Comparison of ENCODE assay signal across 8 cellular contexts in the genomic region with DNA sequence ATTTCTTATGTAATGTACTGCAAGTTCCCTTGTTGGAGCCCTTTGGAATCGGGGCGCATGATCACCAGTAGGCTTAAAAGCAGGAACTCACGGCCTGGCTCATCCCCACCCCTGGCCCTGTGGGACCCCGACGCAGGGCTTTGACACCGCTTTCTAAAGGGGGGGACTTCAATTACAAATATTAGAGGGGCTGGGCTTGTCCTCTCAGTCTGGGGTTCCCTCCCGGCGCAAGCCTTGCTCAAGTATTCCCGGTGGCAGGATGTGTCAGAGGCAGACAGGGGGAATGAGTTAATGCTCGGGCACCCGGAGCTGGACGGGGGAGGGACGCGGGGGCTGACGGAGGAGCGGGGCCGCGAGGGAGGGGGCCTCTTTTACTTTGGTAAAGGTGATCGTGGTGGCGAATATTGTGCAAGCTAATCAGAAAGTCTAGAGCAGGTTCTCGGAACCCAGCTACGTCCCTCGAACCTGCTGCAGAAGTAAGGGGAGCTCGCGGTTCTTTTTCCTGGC. TPM values are rescaled to one million over a fixed set of nuclear protein-coding genes. Genes with fewer than 3 reads are reported as not detected.
DNase-seq lines count a peak whose midpoint lies in the region; ATAC-seq, FAIRE-seq and TF ChIP-seq lines count a peak whose summit lies in the region.

No MANE protein-coding gene starts in this region.

- TF ChIP-seq EP300 in suprapubic skin (IDR thresholded peaks at IDR 0.05), result no peak

- peak overlapping the region; percentile 29 for H3K4me3 ChIP-seq in bronchial epithelial cell (ENCODE audit: low read depth, low read length)
- H3K4me3 ChIP-seq in suprapubic skin, result peak overlapping the region; percentile 58

- DNase-seq in AG08395 (ENCODE audit: low spot score) (peak; percentile 11), HPDE6-E6E7 (ENCODE audit: extremely low spot score) (peak; percentile 22), bronchial epithelial cell (ENCODE audit: low read depth) (peak; percentile 23), left kidney (ENCODE audit: low read depth, low spot score) (peak; percentile 62), suprapubic skin (ENCODE audit: low spot score in 2 of 2) (peak in 1 of 2 donors; percentile 73), COLO668 (lab: John Stamatoyannopoulos, UW; ENCODE audit: unreplicated experiment) (no peak)
- DNase-seq in activated CD4-positive, alpha-beta T cell treated with anti-CD3 and anti-CD28 coated beads for 48 hours, result no peak

- no peak overlapping the region for H3K27ac ChIP-seq in suprapubic skin

- no peak for FAIRE-seq in bronchial epithelial cell (lab: Jason Lieb, UNC)

- TF ChIP-seq CTCF in bronchial epithelial cell (IDR thresholded peaks at IDR 0.05; ENCODE audit: insufficient read depth, low read length, severe bottlenecking) (no peak), suprapubic skin (IDR thresholded peaks at IDR 0.05) (no peak)

- no peaks in the 10 kb centered on the region for H3K9me3 ChIP-seq in suprapubic skin

- no peak for TF ChIP-seq POLR2A in suprapubic skin (IDR thresholded peaks at IDR 0.05)

- H3K27me3 ChIP-seq in bronchial epithelial cell (ENCODE audit: control insufficient read depth, insufficient read depth, low read length), result peaks cover 15% of the 10 kb centered on the region
- peaks cover 4% of the 10 kb centered on the region for H3K27me3 ChIP-seq in suprapubic skin

- ATAC-seq in GM21360 (IDR thresholded peaks at IDR 0.05; ENCODE audit: unreplicated experiment), result no peak

- H3K36me3 ChIP-seq in bronchial epithelial cell (ENCODE audit: control insufficient read depth, insufficient read depth, low read length) (no peaks in the 10 kb centered on the region), suprapubic skin (no peaks in the 10 kb centered on the region)

- peaks cover 32% of the 10 kb centered on the region for H3K4me1 ChIP-seq in suprapubic skin

- WGBS in suprapubic skin, result 0% methylated on average over 25 of the region's 25 CpGs

RNA-seq across cellular contexts. Expression of a gene that starts 1.2 kb away (rescaled TPM):
- total RNA-seq in bronchial epithelial cell, result 0.13 TPM in 1 of 2 replicates, not detected in the other
- total RNA-seq in suprapubic skin, result 1 to 10 TPM in 1 of 4 donors, under 1 TPM in 3; 0.08 to 1.4 (median 0.22) TPM

Comparison
In these comparisons a context has a peak if more than half of its experiments do, and no peak if none do; other contexts are left out.
1. DNase-seq: peak in AG08395 (single experiment), HPDE6-E6E7 (single experiment), bronchial epithelial cell (single experiment) and left kidney (single experiment); none in COLO668 (single experiment) and activated CD4-positive, alpha-beta T cell treated with anti-CD3 and anti-CD28 coated beads for 48 hours (single experiment).